ENCODE assay signal across 8 cellular contexts in genomic region chr15:40047413-40048154, GRCh38. TPM values are rescaled to one million over a fixed set of nuclear protein-coding genes. Genes with fewer than 3 reads are reported as not detected.
DNase-seq lines count a peak whose midpoint lies in the region; ATAC-seq, FAIRE-seq and TF ChIP-seq lines count a peak whose summit lies in the region.

No MANE protein-coding gene starts in this region.

- no peak for TF ChIP-seq RAD21 in K562 (CRISPR knock-in tag; conservative IDR thresholded peaks at IDR 0.05 in 1 of 2, IDR thresholded peaks at IDR 0.05 in 1 of 2)

- no peaks in the 10 kb centered on the region; the same call in 1 of the 2 replicates for H4K20me1 ChIP-seq in K562 (replicated peaks; ENCODE audit: control insufficient read depth, insufficient read depth, low read length)

- H3K36me3 ChIP-seq in SJSA1, result peaks cover 5% of the 10 kb centered on the region; the same call in 1 of the 2 replicates
- peaks cover 9% of the 10 kb centered on the region; the same call in 1 of the 3 replicates for H3K36me3 ChIP-seq in K562 (ENCODE audit: control insufficient read depth, insufficient read depth, low read length)
- no peaks in the 10 kb centered on the region for H3K36me3 ChIP-seq in right lobe of liver

- H3K4me3 ChIP-seq in SJSA1 (no peak overlapping the region), K562 (no peak overlapping the region), right lobe of liver (no peak overlapping the region)

- no peaks in the 10 kb centered on the region for H3K9me1 ChIP-seq in K562 (ENCODE audit: control insufficient read depth, insufficient read depth, low read length)

- no peak for FAIRE-seq in K562 (lab: Jason Lieb, UNC)

- H3K9me3 ChIP-seq in SJSA1 (replicated peaks) (no peaks in the 10 kb centered on the region), K562 (replicated peaks; ENCODE audit: control insufficient read depth, insufficient read depth, low read depth, low read length) (no peaks in the 10 kb centered on the region), right lobe of liver (no peaks in the 10 kb centered on the region)

- peak overlapping the region; percentile 61 for H3K27ac ChIP-seq in SJSA1
- no peak overlapping the region for H3K27ac ChIP-seq in K562 (ENCODE audit: extremely low read depth, low read depth, low read length)
- H3K27ac ChIP-seq in right lobe of liver, result peak overlapping the region; percentile 43 to 53 (median 50)

- WGBS in K562 (ENCODE audit: insufficient coverage, low coverage, missing lambda C conversion rate), result 63% methylated on average over 14 of the region's 15 CpGs
- WGBS in right lobe of liver (ENCODE audit: insufficient coverage, low coverage, low lambda C conversion rate, missing lambda C conversion rate), result 28% methylated on average over 5 of the region's 15 CpGs

- no peak for TF ChIP-seq EP300 in K562 (IDR thresholded peaks at IDR 0.05; ENCODE audit: low read length)

- POLR2A ChIA-PET in K562 (lab: Yijun Ruan, JAX), result interaction anchor here (0.6 to 3.1 kb wide), 4 partner anchors 8 to 230 kb away, joined by 3 to 15 read pairs (median 5); partner anchors contain the start of genes BUB1B and SRP14

- in situ Hi-C loops in K562 (cut with MboI), result loop anchor here (5.0 kb wide), 1 partner anchor 225 kb away; no protein-coding TSS in a partner anchor

- no peak overlapping the region for H2AFZ ChIP-seq in K562 (ENCODE audit: low read depth, low read length)

- BruUV-seq in K562 (replicated peaks; lab: Mats Ljungman, UMichigan), result no TSS peak

- H3K4me2 ChIP-seq in K562 (ENCODE audit: insufficient read depth, low read length), result no peak overlapping the region

- peak overlapping the region in 1 of 2 experiments; percentile 70; a peak in 2 of 4 replicates for H3K9ac ChIP-seq in K562 (ENCODE audit: insufficient read depth in 1 of 2, low read depth in 2 of 2, low read length in 2 of 2)

- H3K27me3 ChIP-seq in SJSA1 (replicated peaks) (no peaks in the 10 kb centered on the region), K562 (ENCODE audit: control insufficient read depth in 2 of 2, insufficient read depth in 2 of 2, low read length in 2 of 2) (no peaks in the 10 kb centered on the region), right lobe of liver (no peaks in the 10 kb centered on the region)

- no peaks in the 10 kb centered on the region for H3K79me2 ChIP-seq in K562 (ENCODE audit: control insufficient read depth, insufficient read depth, low read length)

- intact Hi-C loops in K562 (cut with micrococcal nuclease), result loop anchor here (5.0 kb wide), 1 partner anchor 260 kb away; no protein-coding TSS in a partner anchor
- intact Hi-C loops in right lobe of liver (cut with DNase I), result loop anchor here in 1 of 2 donors (10.0 kb wide), 2 partner anchors 57 to 227 kb away; partner anchors contain the start of gene BMF

- peak; percentile 59 for DNase-seq in AG08396 (ENCODE audit: low spot score)
- DNase-seq in SJSA1 (ENCODE audit: low read depth in 1 of 2, low spot score in 2 of 2), result peak; percentile 66 to 78
- DNase-seq in K562 (ENCODE audit: extremely low read depth in 1 of 4, low spot score in 3 of 4), result no peak
- peak in 1 of 3 donors; percentile 55 for DNase-seq in right lobe of liver
- peak; percentile 53 to 83 for DNase-seq in stimulated activated CD8-positive, alpha-beta memory T cell treated with anti-CD3 and anti-CD28 coated beads, Interleukin-7, amount 100 ng/mL, for 48 hours (ENCODE audit: extremely low read depth in 1 of 2, low read depth in 1 of 2)
- no peak for DNase-seq in NCI-H524 treated with DMSO at 0.1 percent for 48 hours (lab: John Stamatoyannopoulos, UW)

- TF ChIP-seq POLR2A in K562 (conservative IDR thresholded peaks at IDR 0.05) (no peak), right lobe of liver (IDR thresholded peaks at IDR 0.05) (no peak)

- CTCF ChIA-PET in K562 (lab: Yijun Ruan, JAX; ENCODE audit: low intra/inter-chr PET ratio), result interaction anchor here (0.7 kb wide), 1 partner anchor 228 kb away, joined by 3 read pairs; no protein-coding TSS in a partner anchor

- ATAC-seq in GM18909 (IDR thresholded peaks at IDR 0.05; ENCODE audit: poor library complexity, unreplicated experiment) (peak; percentile 54), HG03354 (IDR thresholded peaks at IDR 0.05; ENCODE audit: poor library complexity, severe bottlenecking, unreplicated experiment) (peak; percentile 56), K562 (no peak), right lobe of liver (peak; percentile 38 to 55 (median 48))

- TF ChIP-seq CTCF in K562 (IDR thresholded peaks at IDR 0.05 in 2 of 3, conservative IDR thresholded peaks at IDR 0.05 in 1 of 3; ENCODE audit: insufficient read depth in 2 of 3, low read depth in 1 of 3, low read length in 3 of 3), result no peak
- no peak for TF ChIP-seq CTCF in right lobe of liver (IDR thresholded peaks at IDR 0.05)

- H3K4me1 ChIP-seq in SJSA1 (replicated peaks) (peaks cover 37% of the 10 kb centered on the region), K562 (replicated peaks in 1 of 2; ENCODE audit: control insufficient read depth in 2 of 2, insufficient read depth in 2 of 2, low read length in 2 of 2) (peaks cover 10 to 26% of the 10 kb centered on the region in 2 experiments), right lobe of liver (peaks cover 0 to 8% (median 1%) of the 10 kb centered on the region in 4 donors)

TF ChIP-seq in K562, 482 proteins besides CTCF, POLR2A, EP300 and RAD21:
- TF ChIP-seq MCM2 (IDR thresholded peaks at IDR 0.05; ENCODE audit: low read depth), result no peak
- 0 out of 2 replicates have a peak, but pooled peaks have one; percentile 33 for TF ChIP-seq SMAD4 (CRISPR knock-in tag; conservative IDR thresholded peaks at IDR 0.05)
- peak; percentile 47; the same call in 1 of the 2 replicates for TF ChIP-seq CEBPB (tag; IDR thresholded peaks at IDR 0.05)
- peak; percentile 53 for TF ChIP-seq NFIC (IDR thresholded peaks at IDR 0.05)

RNA-seq across cellular contexts. Expression of gene SRP14, which starts 8.6 kb away (rescaled TPM):
- 355 and 405 TPM in 2 replicates for total RNA-seq in SJSA1 (2014; rRNA removed; shearing (Covaris generic))
- total RNA-seq in K562 (2011; cell fraction: chromatin; rRNA removed; ENCODE audit: low replicate concordance), result 30.2 and 39.1 TPM in 2 replicates
- 32.4 and 37.0 TPM in 2 replicates for total RNA-seq in K562 (2011; cell fraction: nucleolus; rRNA removed)
- total RNA-seq in K562 (2011; cell fraction: nucleoplasm; rRNA removed), result 49.5 and 55.9 TPM in 2 replicates
- total RNA-seq in K562 (2014; rRNA removed) (409 and 442 TPM in 2 replicates), K562 (2014; rRNA removed; fragmentation: Illumina TruSeq; extraction: Trizol) (165 and 189 TPM in 2 replicates), K562 (2015; rRNA removed; fragmentation: Illumina TruSeq; extraction: Trizol) (167 and 189 TPM in 2 replicates), K562 (2021) (155 and 161 TPM in 2 replicates), right lobe of liver (100 to 1,000 TPM in 2 of 6 experiments, 10 to 100 TPM in 4; 57.9 to 277 (median 81.0) TPM)
- polyA plus RNA-seq in K562 (2011; rRNA removed) (353 and 402 TPM in 2 replicates), K562 (2014; fragmentation: Illumina TruSeq; extraction: Trizol) (314 and 378 TPM in 2 replicates), K562 (2014; fragmentation: Nextera tagmentation; extraction: Ambion mirVana) (1,000 to 10,000 TPM; 1,071 to 1,097 TPM), K562 (2014; rRNA removed) (657 and 689 TPM in 2 replicates)
- 142 and 212 TPM in 2 replicates for polyA plus RNA-seq in K562 (2011; cell fraction: cytosol; rRNA removed)
- polyA plus RNA-seq in K562 (2011; cell fraction: nucleus; rRNA removed), result 80.9 and 136 TPM in 2 replicates
- 199 and 317 TPM in 2 replicates for polyA plus RNA-seq in K562 (2012)
- 128 and 133 TPM in 2 replicates for polyA minus RNA-seq in K562 (2011; rRNA and poly(A)+ RNA removed)
- polyA minus RNA-seq in K562 (2011; cell fraction: cytosol; rRNA and poly(A)+ RNA removed), result 40.4 and 48.7 TPM in 2 replicates
- 28.3 and 45.9 TPM in 2 replicates for polyA minus RNA-seq in K562 (2011; cell fraction: nucleus; rRNA and poly(A)+ RNA removed)

Comparison
In these comparisons a context has a peak if more than half of its experiments do, and no peak if none do; other contexts are left out.
1. DNase-seq: peak in AG08396 (single experiment), SJSA1 (2 of 2) and stimulated activated CD8-positive, alpha-beta memory T cell treated with anti-CD3 and anti-CD28 coated beads, Interleukin-7, amount 100 ng/mL, for 48 hours (2 of 2); none in K562 (0 of 4) and NCI-H524 treated with DMSO at 0.1 percent for 48 hours (single experiment).